11 cellular contexts compared by ENCODE assay signal in genomic region chr6:108652375-108652774, GRCh38.
DNase-seq lines count a peak whose midpoint lies in the region; ATAC-seq and TF ChIP-seq lines count a peak whose summit lies in the region.
"Had no signal": no experiment of that assay in that cellular context is flagged by ENCODE, and none has a peak within 500 bp of the region (broad histone marks: within the 10 kb centered on the region; RNA-seq: fewer than 3 reads in every experiment).

No MANE protein-coding gene starts in this region.

- TF ChIP-seq CTCF in RWPE2 (IDR thresholded peaks at IDR 0.05; ENCODE audit: poor library complexity, severe bottlenecking), result no peak
- TF ChIP-seq CTCF in coronary artery (IDR thresholded peaks at IDR 0.05), result no peak
- TF ChIP-seq CTCF in thyroid gland (IDR thresholded peaks at IDR 0.05), result no peak

- H3K36me3 Mint-ChIP-seq in natural killer cell treated with Interleukin-12 subunit alpha and Interleukin-12 subunit beta and Interleukin-15 and Interleukin-18, amount 100 ng/mL, for 72 hours, result no peaks in the 10 kb centered on the region

- H3K27me3 ChIP-seq in RWPE2 (ENCODE audit: insufficient read depth, poor library complexity, severe bottlenecking), result no peaks in the 10 kb centered on the region
- H3K27me3 ChIP-seq in thyroid gland, result no peaks in the 10 kb centered on the region

- H3K36me3 ChIP-seq in RWPE2 (ENCODE audit: low read depth) (no peaks in the 10 kb centered on the region), thyroid gland (no peaks in the 10 kb centered on the region)

- H3K9me3 ChIP-seq in RWPE2 (ENCODE audit: severe bottlenecking), result no peaks in the 10 kb centered on the region
- H3K9me3 ChIP-seq in thyroid gland, result no peaks in the 10 kb centered on the region

- H3K27ac ChIP-seq in RWPE2 (ENCODE audit: poor library complexity, severe bottlenecking) (peak overlapping the region; percentile 94), coronary artery (peak overlapping the region; percentile 76 to 92), thyroid gland (peak overlapping the region; percentile 43 to 71 (median 58))

- no peak for DNase-seq in RWPE2 (ENCODE audit: low spot score)
- no peak for DNase-seq in coronary artery (ENCODE audit: low spot score)
- DNase-seq in natural killer cell treated with Interleukin-12 subunit alpha and Interleukin-12 subunit beta and Interleukin-15 and Interleukin-18, amount 100 ng/mL, for 72 hours (ENCODE audit: low spot score), result no peak
- no peak for DNase-seq in thyroid gland
- DNase-seq in NCI-H146 treated with DMSO at 0.1 percent for 48 hours (lab: John Stamatoyannopoulos, UW; ENCODE audit: unreplicated experiment), result no peak
- DNase-seq in activated CD4-positive, CD25-positive, alpha-beta regulatory T cell (lab: John Stamatoyannopoulos, UW), result no peak
- DNase-seq: activated T-cell treated with anti-CD3 and anti-CD28 coated beads, Interleukin-2, amount 50 U/mL, for 24 hours; H7; NCI-H2081 treated with DMSO at 0.1 percent for 48 hours; stimulated activated CD4-positive, alpha-beta T cell treated with anti-CD3 and anti-CD28 coated beads, Interleukin-2, amount 100 ng/mL, for 24 hours had no signal

- no peak overlapping the region for H3K4me3 ChIP-seq in RWPE2 (ENCODE audit: severe bottlenecking)
- H3K4me3 ChIP-seq in coronary artery, result no peak overlapping the region
- H3K4me3 ChIP-seq in thyroid gland (replicated peaks in 1 of 3), result no peak overlapping the region

- intact Hi-C loops in thyroid gland (cut with DNase I), result no loop called here

- H3K4me3 Mint-ChIP-seq in natural killer cell treated with Interleukin-12 subunit alpha and Interleukin-12 subunit beta and Interleukin-15 and Interleukin-18, amount 100 ng/mL, for 72 hours, result peak overlapping the region; percentile 57
- H3K4me3 Mint-ChIP-seq: activated T-cell treated with anti-CD3 and anti-CD28 coated beads, Interleukin-2, amount 50 U/mL, for 24 hours had no signal

- no peaks in the 10 kb centered on the region for H3K9me3 Mint-ChIP-seq in natural killer cell treated with Interleukin-12 subunit alpha and Interleukin-12 subunit beta and Interleukin-15 and Interleukin-18, amount 100 ng/mL, for 72 hours
- H3K9me3 Mint-ChIP-seq: activated T-cell treated with anti-CD3 and anti-CD28 coated beads, Interleukin-2, amount 50 U/mL, for 24 hours had no signal

- no peak for TF ChIP-seq POLR2A in thyroid gland (IDR thresholded peaks at IDR 0.05)

- H3K27ac Mint-ChIP-seq in natural killer cell treated with Interleukin-12 subunit alpha and Interleukin-12 subunit beta and Interleukin-15 and Interleukin-18, amount 100 ng/mL, for 72 hours, result peak overlapping the region in 1 of 2 donors; percentile 84
- H3K27ac Mint-ChIP-seq: activated T-cell treated with anti-CD3 and anti-CD28 coated beads, Interleukin-2, amount 50 U/mL, for 24 hours had no signal

- H3K4me1 ChIP-seq in RWPE2 (ENCODE audit: insufficient read depth, poor library complexity, severe bottlenecking), result peaks cover 58% of the 10 kb centered on the region
- H3K4me1 ChIP-seq in thyroid gland, result peaks cover 49 to 73% of the 10 kb centered on the region in 2 donors

- H3K27me3 Mint-ChIP-seq in natural killer cell treated with Interleukin-12 subunit alpha and Interleukin-12 subunit beta and Interleukin-15 and Interleukin-18, amount 100 ng/mL, for 72 hours, result no peaks in the 10 kb centered on the region
- H3K27me3 Mint-ChIP-seq: activated T-cell treated with anti-CD3 and anti-CD28 coated beads, Interleukin-2, amount 50 U/mL, for 24 hours had no signal

- ATAC-seq in RWPE2 (ENCODE audit: low read depth), result no peak
- peak; percentile 68 to 69 for ATAC-seq in natural killer cell treated with Interleukin-12 subunit alpha and Interleukin-12 subunit beta and Interleukin-15 and Interleukin-18, amount 100 ng/mL, for 72 hours
- no peak for ATAC-seq in HG02763 (IDR thresholded peaks at IDR 0.05; ENCODE audit: unreplicated experiment)

- H3K4me1 Mint-ChIP-seq in natural killer cell treated with Interleukin-12 subunit alpha and Interleukin-12 subunit beta and Interleukin-15 and Interleukin-18, amount 100 ng/mL, for 72 hours (ENCODE audit: low read depth in 2 of 2), result peaks cover 53 to 55% of the 10 kb centered on the region in 2 donors

Comparison
In these comparisons a context has a peak if more than half of its experiments do, and no peak if none do; other contexts are left out.
1. ATAC-seq: peak in natural killer cell treated with Interleukin-12 subunit alpha and Interleukin-12 subunit beta and Interleukin-15 and Interleukin-18, amount 100 ng/mL, for 72 hours (2 of 2); none in RWPE2 (single experiment) and HG02763 (single experiment).
2. Peak in every context shown above with its lines, with median percentiles within 50 percentile points of each other: H3K27ac ChIP-seq.